ENCODE assay signal across 27 cellular contexts in genomic region chr14:72201645-72202044, GRCh38.
"Had no signal": no experiment of that assay in that cellular context is flagged by ENCODE, and none has a peak within 500 bp of the region (broad histone marks: within the 10 kb centered on the region; RNA-seq: fewer than 3 reads in every experiment).

No MANE protein-coding gene starts in this region.

- H3K27ac ChIP-seq: esophagus squamous epithelium, heart right ventricle, left lung, neutrophil, parathyroid adenoma, right lobe of liver, stomach, thyroid gland had no signal

- DNase-seq: cortex of kidney; effector memory CD8-positive, alpha-beta T cell; erythroblast; esophagus squamous epithelium; foreskin melanocyte; glutamatergic neuron; heart right ventricle; hippocampal formation; left cardiac atrium; left lung; mesenchymal stem cell; mucosa of descending colon; naive B cell; right lobe of liver; small intestine; stimulated activated CD4-positive, alpha-beta T cell treated with anti-CD3 and anti-CD28 coated beads, Interleukin-1b, Interleukin-23, amount 100 ng/mL, for 48 hours; stimulated activated CD4-positive, alpha-beta T cell treated with anti-CD3 and anti-CD28 coated beads, Interleukin-4, amount 100 ng/mL, for 1 hour; stimulated activated CD8-positive, alpha-beta memory T cell treated with anti-CD3 and anti-CD28 coated beads, Interleukin-4, amount 100 ng/mL, for 48 hours; stimulated activated naive CD4-positive, alpha-beta T cell; stomach; thyroid gland; trophoblast cell had no signal

- H3K27me3 ChIP-seq: esophagus squamous epithelium, heart right ventricle, left lung, neutrophil, right lobe of liver, stomach, thyroid gland had no signal

- ATAC-seq: effector memory CD8-positive, alpha-beta T cell; heart right ventricle; left cardiac atrium; left lung; mucosa of descending colon; natural killer cell treated with Interleukin-12 subunit alpha and Interleukin-12 subunit beta and Interleukin-15 and Interleukin-18, amount 100 ng/mL, for 72 hours; right lobe of liver had no signal

- H3K4me1 ChIP-seq: esophagus squamous epithelium, left lung, parathyroid adenoma, right lobe of liver, stomach, thyroid gland had no signal

- H3K9me3 ChIP-seq: esophagus squamous epithelium, mucosa of descending colon, neutrophil, right lobe of liver, thyroid gland had no signal

- H3K9ac ChIP-seq: parathyroid adenoma had no signal

- H3K4me3 ChIP-seq: esophagus squamous epithelium, heart right ventricle, left lung, mucosa of descending colon, right lobe of liver, stomach, thyroid gland had no signal

- FAIRE-seq: endometrium, islet of Langerhans, small intestine had no signal

- H3K36me3 ChIP-seq: esophagus squamous epithelium, heart right ventricle, left lung, neutrophil, right lobe of liver, stomach, thyroid gland had no signal

- H3K79me2 ChIP-seq: parathyroid adenoma had no signal

- H2AFZ ChIP-seq: parathyroid adenoma had no signal
